Comparison of ENCODE assay signal across 1 cellular context in genomic region chr5:159536626-159537025, GRCh38.
TF ChIP-seq lines count a peak whose summit lies in the region.

No MANE protein-coding gene starts in this region.

TF ChIP-seq in H1, 55 proteins besides CTCF, POLR2A, EP300 and RAD21:
- TF ChIP-seq CBX8 (IDR thresholded peaks at IDR 0.05; ENCODE audit: borderline replicate concordance, low read depth, low read length) (no peak), KDM1A (IDR thresholded peaks at IDR 0.05; ENCODE audit: borderline replicate concordance, low read length) (no peak)
